In the genomic region with DNA sequence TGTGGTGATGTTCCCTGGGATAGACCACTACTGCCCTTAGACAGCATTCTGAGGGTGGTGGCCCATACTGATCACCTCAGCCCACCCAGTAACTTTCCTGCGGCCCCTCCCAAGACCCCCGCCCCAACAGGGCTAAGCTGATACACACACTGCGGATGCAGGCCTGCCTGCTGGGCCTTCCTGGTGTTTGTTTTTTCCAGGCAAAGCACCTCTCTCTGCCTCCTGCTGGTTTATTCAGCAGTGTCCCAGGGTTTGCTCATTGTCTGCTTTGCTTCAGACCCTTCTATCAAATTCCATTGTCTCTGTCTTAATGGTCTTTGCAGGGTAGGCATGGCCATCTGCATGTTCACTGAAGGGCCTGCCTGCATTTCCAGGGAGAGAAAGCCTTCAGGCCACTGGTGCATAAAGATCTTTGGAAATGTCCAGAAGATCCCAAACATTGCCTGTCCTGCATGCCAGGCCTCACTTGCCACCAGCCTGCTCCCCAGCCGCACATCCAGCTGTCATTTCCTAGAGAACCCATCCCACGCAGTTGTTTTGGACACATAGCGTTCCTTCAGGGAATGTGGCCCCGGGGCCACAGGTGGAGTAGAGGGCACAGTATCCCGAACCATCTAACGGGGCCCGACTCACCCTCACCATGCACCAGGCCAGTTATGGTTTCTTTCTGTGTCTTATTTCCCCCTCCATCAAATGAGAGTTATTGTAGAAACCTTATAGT, we compare ENCODE assay signal across 22 cellular contexts. TPM values are rescaled to one million over a fixed set of nuclear protein-coding genes. Genes with fewer than 3 reads are reported as not detected.
DNase-seq lines count a peak whose midpoint lies in the region; ATAC-seq, FAIRE-seq and TF ChIP-seq lines count a peak whose summit lies in the region.
"Had no signal": no experiment of that assay in that cellular context is flagged by ENCODE, and none has a peak within 500 bp of the region (broad histone marks: within the 10 kb centered on the region; RNA-seq: fewer than 3 reads in every experiment).

No MANE protein-coding gene starts in this region.

- H4K91ac ChIP-seq in H1 (replicated peaks; ENCODE audit: insufficient read length, low read length) = peak overlapping the region; percentile 70

- H3K23ac ChIP-seq in H1 (ENCODE audit: insufficient read length) = no peak overlapping the region
- no peak overlapping the region for H3K23ac ChIP-seq in mesendoderm (ENCODE audit: low read length)

- peak overlapping the region; percentile 97; the same call in 1 of the 2 replicates for H2AK5ac ChIP-seq in H1 (ENCODE audit: low read depth, low read length)
- H2AK5ac ChIP-seq in mesendoderm (ENCODE audit: low read length) = peak overlapping the region; percentile 86

- H3K27ac ChIP-seq in H1 (ENCODE audit: low read depth, low read length) (peak overlapping the region; percentile 60), mesendoderm (ENCODE audit: low read depth, low read length) (peak overlapping the region; percentile 68)
- H3K27ac ChIP-seq: HL-60, left ventricle myocardium inferior, parathyroid adenoma, tibial nerve had no signal

- POLR2A ChIA-PET in H1 (lab: Charles Lee; ENCODE audit: partially characterized antibody) = interaction anchor here (1.4 to 4.8 kb wide), 3 partner anchors 9 to 12 kb away, joined by 3 to 31 read pairs (median 9); no protein-coding TSS in a partner anchor

- ATAC-seq in GM21825 (IDR thresholded peaks at IDR 0.05; ENCODE audit: unreplicated experiment) (no peak), HG03565 (IDR thresholded peaks at IDR 0.05; ENCODE audit: unreplicated experiment) (no peak), HG02798 (IDR thresholded peaks at IDR 0.05; ENCODE audit: poor library complexity, unreplicated experiment) (no peak)
- ATAC-seq: activated CD8-positive, alpha-beta T cell treated with anti-CD3 and anti-CD28 coated beads, Interleukin-2, amount 10 ng/mL, durations not matched to agents 7 days and 5 days had no signal

- peak in 1 of 2 experiments; percentile 58; a peak in 1 of 3 replicates for TF ChIP-seq EP300 in H1 (IDR thresholded peaks at IDR 0.05; ENCODE audit: borderline replicate concordance in 1 of 2, low read depth in 2 of 2, low read length in 2 of 2)

- 42% methylated on average over 10 of the region's 10 CpGs; no CpG with 5 or more reads in 1 of the 2 experiments for WGBS in H1 (ENCODE audit: extremely low coverage in 1 of 2, insufficient coverage in 1 of 2, insufficient read length in 1 of 2, insufficient replicate concordance in 2 of 2, low coverage in 1 of 2, low lambda C conversion rate in 2 of 2, missing lambda C conversion rate in 1 of 2), 2 experiments
- no CpG with 5 or more reads among the region's 10 CpGs for WGBS in mesendoderm (ENCODE audit: extremely low coverage, insufficient coverage, low lambda C conversion rate)

- H2AFZ ChIP-seq in H1 (ENCODE audit: low read length) = no peak overlapping the region
- H2AFZ ChIP-seq: parathyroid adenoma had no signal

- H4K8ac ChIP-seq in H1 (ENCODE audit: extremely low read depth, insufficient read depth, low read length) (no peak overlapping the region), mesendoderm (ENCODE audit: low read depth, low read length) (no peak overlapping the region)

- H3K23me2 ChIP-seq in H1 (ENCODE audit: low read depth, low read length) = peaks cover 3% of the 10 kb centered on the region; the same call in 1 of the 2 replicates

- H3K4me1 ChIP-seq in H1 (replicated peaks in 1 of 4; ENCODE audit: control insufficient read depth in 3 of 4, insufficient read depth in 4 of 4, low read length in 3 of 4) (peaks cover 23 to 36% (median 27%) of the 10 kb centered on the region in 4 experiments), mesendoderm (ENCODE audit: control insufficient read depth, low read depth, low read length) (peaks cover 18% of the 10 kb centered on the region)
- H3K4me1 ChIP-seq: parathyroid adenoma had no signal

- H2BK12ac ChIP-seq in H1 (ENCODE audit: low read depth, low read length) = peak overlapping the region; percentile 94

- H3K4me2 ChIP-seq in H1 (ENCODE audit: insufficient read depth in 1 of 2, low read depth in 2 of 2, low read length in 2 of 2) (peak overlapping the region; percentile 31 to 62), mesendoderm (ENCODE audit: low read length) (no peak overlapping the region)
- H3K4me2 ChIP-seq: smooth muscle cell had no signal

- peaks cover 37% of the 10 kb centered on the region for H3K79me1 ChIP-seq in H1 (ENCODE audit: low read depth, low read length)
- H3K79me1 ChIP-seq in mesendoderm (ENCODE audit: low read length) = peaks cover 38% of the 10 kb centered on the region

- no peak for TF ChIP-seq CTCF in H1 (IDR thresholded peaks at IDR 0.05; ENCODE audit: control extremely low read depth in 1 of 3, insufficient read depth in 1 of 3, low read depth in 1 of 3, low read length in 3 of 3)

- H3K36me3 ChIP-seq in H1 (ENCODE audit: control insufficient read depth in 2 of 4, insufficient read depth in 4 of 4, low read length in 3 of 4) (no peaks in the 10 kb centered on the region; a peak in 1 of 8 replicates), mesendoderm (ENCODE audit: control insufficient read depth, insufficient read depth, low read length) (no peaks in the 10 kb centered on the region)
- H3K36me3 ChIP-seq: left ventricle myocardium inferior had no signal

- H2BK5ac ChIP-seq in H1 (ENCODE audit: low read depth, low read length) (peak overlapping the region; percentile 97), mesendoderm (ENCODE audit: low read length) (peak overlapping the region; percentile 86)

- H3K9ac ChIP-seq in H1 (replicated peaks in 1 of 4; ENCODE audit: extremely low read depth in 1 of 4, low read depth in 3 of 4, low read length in 3 of 4) (no peak overlapping the region), mesendoderm (ENCODE audit: low read length) (peak overlapping the region; percentile 21)
- H3K9ac ChIP-seq: parathyroid adenoma had no signal

- peak overlapping the region; percentile 99 for H2BK20ac ChIP-seq in H1 (ENCODE audit: low read length)

- H3K9me3 Mint-ChIP-seq in IgD-negative memory B cell = peaks cover 4 to 20% (median 8%) of the 10 kb centered on the region in 3 donors

- peak overlapping the region; percentile 93 for H3K4ac ChIP-seq in H1 (replicated peaks; ENCODE audit: insufficient read length, low read depth, low read length)
- H3K4ac ChIP-seq in mesendoderm (ENCODE audit: low read depth, low read length) = no peak overlapping the region

- H4K5ac ChIP-seq in H1 (ENCODE audit: insufficient read length, low read depth, low read length) (peak overlapping the region; percentile 86), mesendoderm (ENCODE audit: low read length) (no peak overlapping the region)

- H2BK15ac ChIP-seq in H1 (ENCODE audit: low read length) (peak overlapping the region; percentile 66; the same call in 1 of the 2 replicates), mesendoderm (replicated peaks; ENCODE audit: low read depth) (no peak overlapping the region)

- peaks cover 0 to 12% of the 10 kb centered on the region in 2 experiments; a peak in 2 of 4 replicates for H3K9me3 ChIP-seq in H1 (ENCODE audit: insufficient read depth in 2 of 2, low read depth in 1 of 2, low read length in 1 of 2)

- H3K18ac ChIP-seq in H1 (ENCODE audit: extremely low read depth, low read length) = peak overlapping the region; percentile 95
- H3K18ac ChIP-seq in mesendoderm (ENCODE audit: low read length) = peak overlapping the region; percentile 33

- peak; percentile 22 for DNase-seq in COR-L47 (lab: John Stamatoyannopoulos, UW)
- peak; percentile 41 to 66 for DNase-seq in H1 (ENCODE audit: low read depth in 1 of 2, low spot score in 2 of 2)
- DNase-seq in mesendoderm = peak; percentile 88
- no peak for DNase-seq in DMS53 (lab: John Stamatoyannopoulos, UW)
- DNase-seq: activated CD8-positive, alpha-beta T cell treated with anti-CD3 and anti-CD28 coated beads, Interleukin-2, amount 10 ng/mL, durations not matched to agents 7 days and 5 days; amygdala; Calu3; cerebellar nuclear complex; GF-D8; left ventricle myocardium inferior; NCI-H1092 treated with DMSO at 0.1 percent for 48 hours; RPMI8226; SW 1271 had no signal

- no peak overlapping the region for H3K4me3 Mint-ChIP-seq in IgD-negative memory B cell
- H3K4me3 Mint-ChIP-seq: activated CD8-positive, alpha-beta T cell treated with anti-CD3 and anti-CD28 coated beads, Interleukin-2, amount 10 ng/mL, durations not matched to agents 7 days and 5 days had no signal

- CTCF ChIA-PET in H1 (lab: Charles Lee; ENCODE audit: partially characterized antibody) = interaction anchor here (0.6 to 1.9 kb wide), 10 partner anchors 10 to 432 kb away, joined by 3 to 8 read pairs (median 3); no protein-coding TSS in a partner anchor

- H4K20me1 ChIP-seq in H1 (replicated peaks in 1 of 2; ENCODE audit: control insufficient read depth in 1 of 2, insufficient read depth in 2 of 2, low read length in 2 of 2) = peaks cover 2 to 8% of the 10 kb centered on the region in 2 experiments

- H3K79me2 ChIP-seq in H1 (ENCODE audit: control insufficient read depth in 1 of 2, insufficient read depth in 2 of 2, low read length in 2 of 2) (peaks cover 26 to 90% of the 10 kb centered on the region in 2 experiments), mesendoderm (ENCODE audit: control insufficient read depth, insufficient read depth, low read length) (peaks cover 72% of the 10 kb centered on the region)

- peak overlapping the region in 3 of 4 experiments; percentile 3 to 25 (median 10); a peak in 2 of 8 replicates for H3K4me3 ChIP-seq in H1 (ENCODE audit: extremely low read depth in 1 of 4, insufficient read depth in 2 of 4, low read depth in 3 of 4, low read length in 4 of 4)
- no peak overlapping the region for H3K4me3 ChIP-seq in mesendoderm (ENCODE audit: low read length)
- H3K4me3 ChIP-seq: left ventricle myocardium inferior, smooth muscle cell, tibial nerve had no signal

- FAIRE-seq in H1 (lab: Jason Lieb, UNC) = no peak
- FAIRE-seq: GM12892 had no signal

- TF ChIP-seq RAD21 in H1 (IDR thresholded peaks at IDR 0.05 in 1 of 2, conservative IDR thresholded peaks at IDR 0.05 in 1 of 2; ENCODE audit: low read depth in 2 of 2, low read length in 2 of 2) = no peak; a peak in 1 of 4 replicates

- TF ChIP-seq POLR2A in H1 (IDR thresholded peaks at IDR 0.05; ENCODE audit: control extremely low read depth in 1 of 2, low read depth in 2 of 2, low read length in 2 of 2) = no peak

- H3K56ac ChIP-seq in H1 (replicated peaks; ENCODE audit: insufficient read length, low read depth, low read length) (no peak overlapping the region), mesendoderm (ENCODE audit: low read length) (peak overlapping the region; percentile 71)

- no peaks in the 10 kb centered on the region for H3K27me3 Mint-ChIP-seq in IgD-negative memory B cell

- peaks cover 10% of the 10 kb centered on the region for H3K36me3 Mint-ChIP-seq in IgD-negative memory B cell

- H3K4me1 Mint-ChIP-seq in IgD-negative memory B cell = peaks cover 2 to 13% (median 9%) of the 10 kb centered on the region in 3 donors

- no peaks in the 10 kb centered on the region for H3K27me3 ChIP-seq in H1 (replicated peaks in 1 of 4; ENCODE audit: control insufficient read depth in 3 of 4, extremely low read depth in 1 of 4, insufficient read depth in 3 of 4, low read length in 3 of 4)
- no peaks in the 10 kb centered on the region for H3K27me3 ChIP-seq in mesendoderm (ENCODE audit: insufficient read depth, low read length, poor library complexity)
- H3K27me3 ChIP-seq: tibial nerve had no signal

- no peak overlapping the region for H3K14ac ChIP-seq in H1 (ENCODE audit: insufficient read length)

- H2BK120ac ChIP-seq in H1 (replicated peaks; ENCODE audit: low read depth, low read length) = peak overlapping the region; percentile 78
- peak overlapping the region; percentile 5 for H2BK120ac ChIP-seq in mesendoderm (ENCODE audit: low read depth, low read length)

- peak overlapping the region in 2 of 3 donors; percentile 59 to 63 for H3K27ac Mint-ChIP-seq in IgD-negative memory B cell
- H3K27ac Mint-ChIP-seq: activated CD8-positive, alpha-beta T cell treated with anti-CD3 and anti-CD28 coated beads, Interleukin-2, amount 10 ng/mL, durations not matched to agents 7 days and 5 days had no signal

RNA-seq across cellular contexts. Expression of a gene that starts 50.2 kb away (rescaled TPM):
- polyA plus RNA-seq in IgD-negative memory B cell = 5.9 TPM
- 122 and 130 TPM in 2 replicates for total RNA-seq in H1 (2021; fragmentation: NEBNext Ultra II Directional; extraction: Animal tissue kit (Norgen Biotek cat#: 25700))
- polyA plus RNA-seq in H1 (2011; rRNA removed) = 66.7 and 110 TPM in 2 replicates
- 101 TPM for polyA plus RNA-seq in H1 (2011; cell fraction: cytosol; rRNA removed)
- polyA plus RNA-seq in H1 (2011; cell fraction: nucleus; rRNA removed) = 162 TPM
- polyA plus RNA-seq in H1 (2012, experiment 1 of 2) = 76.6 to 172 TPM (median 129 TPM) in 4 replicates
- polyA plus RNA-seq in H1 (2012, experiment 2 of 2) = 53.7 TPM
- 37.8 TPM for polyA plus RNA-seq in H1 (2013, experiment 1 of 2)
- 37.4 TPM for polyA plus RNA-seq in H1 (2013, experiment 2 of 2)
- polyA minus RNA-seq in H1 (2011; rRNA and poly(A)+ RNA removed) = 150 and 166 TPM in 2 replicates
- polyA minus RNA-seq in H1 (2011; cell fraction: cytosol; rRNA and poly(A)+ RNA removed) = 183 TPM
- 71.0 TPM for polyA minus RNA-seq in H1 (2011; cell fraction: nucleus; rRNA and poly(A)+ RNA removed)
- polyA plus RNA-seq in mesendoderm (2013, experiment 1 of 2) = 26.5 TPM
- 26.2 TPM for polyA plus RNA-seq in mesendoderm (2013, experiment 2 of 2)
